ENCODE assay signal across 1 cellular context in the genomic region with DNA sequence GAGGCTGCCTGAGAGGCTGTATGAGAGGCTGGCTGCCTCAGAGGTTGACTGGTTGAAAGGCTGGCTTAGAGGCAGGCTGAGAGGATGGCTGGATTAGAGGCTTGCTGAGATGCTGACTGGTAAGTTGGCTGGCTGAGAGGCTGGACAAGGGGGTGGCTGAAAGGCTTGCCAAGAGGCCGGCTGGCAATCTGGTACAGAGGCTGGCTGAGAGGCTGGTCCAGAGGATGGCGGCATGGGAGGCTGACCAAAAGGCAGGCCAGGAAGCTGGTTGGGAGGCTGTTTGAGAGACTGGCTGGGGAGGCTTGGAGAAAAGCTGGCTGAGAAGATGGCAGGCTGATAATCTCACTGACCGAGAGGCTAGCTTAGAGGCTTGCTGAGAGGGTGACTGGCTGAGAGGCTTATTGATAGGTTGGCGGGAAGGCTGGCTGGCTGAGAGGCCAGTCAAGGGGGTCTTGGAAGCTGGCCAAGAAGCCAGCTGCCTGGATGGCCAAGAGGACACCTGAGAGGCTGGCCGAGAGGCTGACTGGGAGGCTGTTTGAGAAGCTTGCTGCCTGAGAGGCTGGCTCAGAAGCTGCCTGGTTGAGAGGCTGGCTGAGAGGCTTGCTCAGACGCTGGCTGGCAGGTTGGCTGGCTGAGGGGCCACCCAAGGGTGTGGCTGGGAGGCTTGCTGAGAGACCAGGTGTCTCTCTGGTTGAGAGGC.
A peak's percentile ranks its signal among the peaks of the same experiment; 100 is the strongest.
TF ChIP-seq lines count a peak whose summit lies in the region.

No MANE protein-coding gene starts in this region.

TF ChIP-seq in HepG2, 621 proteins besides CTCF, POLR2A, EP300 and RAD21 (continued from another document and continues in another):
- TF ChIP-seq ZNF761 (CRISPR knock-in tag; conservative IDR thresholded peaks at IDR 0.05): no peak
- TF ChIP-seq ZNF432 (CRISPR knock-in tag; IDR thresholded peaks at IDR 0.05; ENCODE audit: borderline replicate concordance): no peak
- TF ChIP-seq ZNF30 (CRISPR knock-in tag; IDR thresholded peaks at IDR 0.05): no peak
- TF ChIP-seq, protein P1, sequence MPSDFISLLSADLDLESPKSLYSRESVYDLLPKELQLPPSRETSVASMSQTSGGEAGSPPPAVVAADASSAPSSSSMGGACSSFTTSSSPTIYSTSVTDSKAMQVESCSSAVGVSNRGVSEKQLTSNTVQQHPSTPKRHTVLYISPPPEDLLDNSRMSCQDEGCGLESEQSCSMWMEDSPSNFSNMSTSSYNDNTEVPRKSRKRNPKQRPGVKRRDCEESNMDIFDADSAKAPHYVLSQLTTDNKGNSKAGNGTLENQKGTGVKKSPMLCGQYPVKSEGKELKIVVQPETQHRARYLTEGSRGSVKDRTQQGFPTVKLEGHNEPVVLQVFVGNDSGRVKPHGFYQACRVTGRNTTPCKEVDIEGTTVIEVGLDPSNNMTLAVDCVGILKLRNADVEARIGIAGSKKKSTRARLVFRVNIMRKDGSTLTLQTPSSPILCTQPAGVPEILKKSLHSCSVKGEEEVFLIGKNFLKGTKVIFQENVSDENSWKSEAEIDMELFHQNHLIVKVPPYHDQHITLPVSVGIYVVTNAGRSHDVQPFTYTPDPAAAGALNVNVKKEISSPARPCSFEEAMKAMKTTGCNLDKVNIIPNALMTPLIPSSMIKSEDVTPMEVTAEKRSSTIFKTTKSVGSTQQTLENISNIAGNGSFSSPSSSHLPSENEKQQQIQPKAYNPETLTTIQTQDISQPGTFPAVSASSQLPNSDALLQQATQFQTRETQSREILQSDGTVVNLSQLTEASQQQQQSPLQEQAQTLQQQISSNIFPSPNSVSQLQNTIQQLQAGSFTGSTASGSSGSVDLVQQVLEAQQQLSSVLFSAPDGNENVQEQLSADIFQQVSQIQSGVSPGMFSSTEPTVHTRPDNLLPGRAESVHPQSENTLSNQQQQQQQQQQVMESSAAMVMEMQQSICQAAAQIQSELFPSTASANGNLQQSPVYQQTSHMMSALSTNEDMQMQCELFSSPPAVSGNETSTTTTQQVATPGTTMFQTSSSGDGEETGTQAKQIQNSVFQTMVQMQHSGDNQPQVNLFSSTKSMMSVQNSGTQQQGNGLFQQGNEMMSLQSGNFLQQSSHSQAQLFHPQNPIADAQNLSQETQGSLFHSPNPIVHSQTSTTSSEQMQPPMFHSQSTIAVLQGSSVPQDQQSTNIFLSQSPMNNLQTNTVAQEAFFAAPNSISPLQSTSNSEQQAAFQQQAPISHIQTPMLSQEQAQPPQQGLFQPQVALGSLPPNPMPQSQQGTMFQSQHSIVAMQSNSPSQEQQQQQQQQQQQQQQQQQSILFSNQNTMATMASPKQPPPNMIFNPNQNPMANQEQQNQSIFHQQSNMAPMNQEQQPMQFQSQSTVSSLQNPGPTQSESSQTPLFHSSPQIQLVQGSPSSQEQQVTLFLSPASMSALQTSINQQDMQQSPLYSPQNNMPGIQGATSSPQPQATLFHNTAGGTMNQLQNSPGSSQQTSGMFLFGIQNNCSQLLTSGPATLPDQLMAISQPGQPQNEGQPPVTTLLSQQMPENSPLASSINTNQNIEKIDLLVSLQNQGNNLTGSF (CRISPR knock-in tag; IDR thresholded peaks at IDR 0.05): no peak
- TF ChIP-seq, protein P2, sequence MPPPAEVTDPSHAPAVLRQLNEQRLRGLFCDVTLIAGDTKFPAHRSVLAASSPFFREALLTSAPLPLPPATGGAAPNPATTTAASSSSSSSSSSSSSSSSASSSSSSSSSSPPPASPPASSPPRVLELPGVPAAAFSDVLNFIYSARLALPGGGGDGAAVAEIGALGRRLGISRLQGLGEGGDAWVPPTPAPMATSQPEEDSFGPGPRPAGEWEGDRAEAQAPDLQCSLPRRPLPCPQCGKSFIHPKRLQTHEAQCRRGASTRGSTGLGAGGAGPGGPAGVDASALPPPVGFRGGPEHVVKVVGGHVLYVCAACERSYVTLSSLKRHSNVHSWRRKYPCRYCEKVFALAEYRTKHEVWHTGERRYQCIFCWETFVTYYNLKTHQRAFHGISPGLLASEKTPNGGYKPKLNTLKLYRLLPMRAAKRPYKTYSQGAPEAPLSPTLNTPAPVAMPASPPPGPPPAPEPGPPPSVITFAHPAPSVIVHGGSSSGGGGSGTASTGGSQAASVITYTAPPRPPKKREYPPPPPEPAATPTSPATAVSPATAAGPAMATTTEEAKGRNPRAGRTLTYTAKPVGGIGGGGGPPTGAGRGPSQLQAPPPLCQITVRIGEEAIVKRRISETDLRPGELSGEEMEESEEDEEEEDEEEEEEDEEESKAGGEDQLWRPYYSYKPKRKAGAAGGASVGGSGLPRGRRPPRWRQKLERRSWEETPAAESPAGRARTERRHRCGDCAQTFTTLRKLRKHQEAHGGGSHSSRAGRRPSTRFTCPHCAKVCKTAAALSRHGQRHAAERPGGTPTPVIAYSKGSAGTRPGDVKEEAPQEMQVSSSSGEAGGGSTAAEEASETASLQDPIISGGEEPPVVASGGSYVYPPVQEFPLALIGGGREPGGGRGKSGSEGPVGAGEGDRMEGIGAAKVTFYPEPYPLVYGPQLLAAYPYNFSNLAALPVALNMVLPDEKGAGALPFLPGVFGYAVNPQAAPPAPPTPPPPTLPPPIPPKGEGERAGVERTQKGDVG (CRISPR knock-in tag; IDR thresholded peaks at IDR 0.05; ENCODE audit: borderline replicate concordance): no peak
- TF ChIP-seq, protein P3, sequence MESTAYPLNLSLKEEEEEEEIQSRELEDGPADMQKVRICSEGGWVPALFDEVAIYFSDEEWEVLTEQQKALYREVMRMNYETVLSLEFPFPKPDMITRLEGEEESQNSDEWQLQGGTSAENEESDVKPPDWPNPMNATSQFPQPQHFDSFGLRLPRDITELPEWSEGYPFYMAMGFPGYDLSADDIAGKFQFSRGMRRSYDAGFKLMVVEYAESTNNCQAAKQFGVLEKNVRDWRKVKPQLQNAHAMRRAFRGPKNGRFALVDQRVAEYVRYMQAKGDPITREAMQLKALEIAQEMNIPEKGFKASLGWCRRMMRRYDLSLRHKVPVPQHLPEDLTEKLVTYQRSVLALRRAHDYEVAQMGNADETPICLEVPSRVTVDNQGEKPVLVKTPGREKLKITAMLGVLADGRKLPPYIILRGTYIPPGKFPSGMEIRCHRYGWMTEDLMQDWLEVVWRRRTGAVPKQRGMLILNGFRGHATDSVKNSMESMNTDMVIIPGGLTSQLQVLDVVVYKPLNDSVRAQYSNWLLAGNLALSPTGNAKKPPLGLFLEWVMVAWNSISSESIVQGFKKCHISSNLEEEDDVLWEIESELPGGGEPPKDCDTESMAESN (CRISPR knock-in tag; conservative IDR thresholded peaks at IDR 0.05): no peak
- TF ChIP-seq SRSF9 (IDR thresholded peaks at IDR 0.05; ENCODE audit: borderline replicate concordance, insufficient read depth, low read depth, low read length, poor library complexity, severe bottlenecking): no peak
- TF ChIP-seq ZNF382 (CRISPR knock-in tag; IDR thresholded peaks at IDR 0.05; ENCODE audit: borderline replicate concordance): no peak
- no peak for TF ChIP-seq ATRX (CRISPR knock-in tag; IDR thresholded peaks at IDR 0.05; ENCODE audit: borderline replicate concordance)
- TF ChIP-seq ZNF331 (CRISPR knock-in tag; IDR thresholded peaks at IDR 0.05): peak; percentile 42; the same call in 1 of the 2 replicates
- TF ChIP-seq IRX3 (CRISPR knock-in tag; IDR thresholded peaks at IDR 0.05; ENCODE audit: borderline replicate concordance, low read depth): no peak
- TF ChIP-seq, protein P4, sequence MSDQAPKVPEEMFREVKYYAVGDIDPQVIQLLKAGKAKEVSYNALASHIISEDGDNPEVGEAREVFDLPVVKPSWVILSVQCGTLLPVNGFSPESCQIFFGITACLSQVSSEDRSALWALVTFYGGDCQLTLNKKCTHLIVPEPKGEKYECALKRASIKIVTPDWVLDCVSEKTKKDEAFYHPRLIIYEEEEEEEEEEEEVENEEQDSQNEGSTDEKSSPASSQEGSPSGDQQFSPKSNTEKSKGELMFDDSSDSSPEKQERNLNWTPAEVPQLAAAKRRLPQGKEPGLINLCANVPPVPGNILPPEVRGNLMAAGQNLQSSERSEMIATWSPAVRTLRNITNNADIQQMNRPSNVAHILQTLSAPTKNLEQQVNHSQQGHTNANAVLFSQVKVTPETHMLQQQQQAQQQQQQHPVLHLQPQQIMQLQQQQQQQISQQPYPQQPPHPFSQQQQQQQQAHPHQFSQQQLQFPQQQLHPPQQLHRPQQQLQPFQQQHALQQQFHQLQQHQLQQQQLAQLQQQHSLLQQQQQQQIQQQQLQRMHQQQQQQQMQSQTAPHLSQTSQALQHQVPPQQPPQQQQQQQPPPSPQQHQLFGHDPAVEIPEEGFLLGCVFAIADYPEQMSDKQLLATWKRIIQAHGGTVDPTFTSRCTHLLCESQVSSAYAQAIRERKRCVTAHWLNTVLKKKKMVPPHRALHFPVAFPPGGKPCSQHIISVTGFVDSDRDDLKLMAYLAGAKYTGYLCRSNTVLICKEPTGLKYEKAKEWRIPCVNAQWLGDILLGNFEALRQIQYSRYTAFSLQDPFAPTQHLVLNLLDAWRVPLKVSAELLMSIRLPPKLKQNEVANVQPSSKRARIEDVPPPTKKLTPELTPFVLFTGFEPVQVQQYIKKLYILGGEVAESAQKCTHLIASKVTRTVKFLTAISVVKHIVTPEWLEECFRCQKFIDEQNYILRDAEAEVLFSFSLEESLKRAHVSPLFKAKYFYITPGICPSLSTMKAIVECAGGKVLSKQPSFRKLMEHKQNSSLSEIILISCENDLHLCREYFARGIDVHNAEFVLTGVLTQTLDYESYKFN (CRISPR knock-in tag; conservative IDR thresholded peaks at IDR 0.05): peak; percentile 44; the same call in 1 of the 2 replicates
- TF ChIP-seq HNRNPK (IDR thresholded peaks at IDR 0.05; ENCODE audit: low read depth, low read length, poor library complexity, severe bottlenecking): no peak
- TF ChIP-seq CENPT (CRISPR knock-in tag; IDR thresholded peaks at IDR 0.05; ENCODE audit: low read depth): no peak
- 0 out of 2 replicates have a peak, but pooled peaks have one; percentile 82 for TF ChIP-seq ZSCAN20 (CRISPR knock-in tag; IDR thresholded peaks at IDR 0.05; ENCODE audit: borderline replicate concordance)
- no peak; the same call in 1 of the 2 replicates for TF ChIP-seq ZNF329 (CRISPR knock-in tag; IDR thresholded peaks at IDR 0.05; ENCODE audit: low read depth)
- 0 out of 2 replicates have a peak, but pooled peaks have one; percentile 4 for TF ChIP-seq SP2 (CRISPR knock-in tag; IDR thresholded peaks at IDR 0.05)
- no peak for TF ChIP-seq JUNB (CRISPR knock-in tag; IDR thresholded peaks at IDR 0.05; ENCODE audit: borderline replicate concordance)
- TF ChIP-seq, protein P5, sequence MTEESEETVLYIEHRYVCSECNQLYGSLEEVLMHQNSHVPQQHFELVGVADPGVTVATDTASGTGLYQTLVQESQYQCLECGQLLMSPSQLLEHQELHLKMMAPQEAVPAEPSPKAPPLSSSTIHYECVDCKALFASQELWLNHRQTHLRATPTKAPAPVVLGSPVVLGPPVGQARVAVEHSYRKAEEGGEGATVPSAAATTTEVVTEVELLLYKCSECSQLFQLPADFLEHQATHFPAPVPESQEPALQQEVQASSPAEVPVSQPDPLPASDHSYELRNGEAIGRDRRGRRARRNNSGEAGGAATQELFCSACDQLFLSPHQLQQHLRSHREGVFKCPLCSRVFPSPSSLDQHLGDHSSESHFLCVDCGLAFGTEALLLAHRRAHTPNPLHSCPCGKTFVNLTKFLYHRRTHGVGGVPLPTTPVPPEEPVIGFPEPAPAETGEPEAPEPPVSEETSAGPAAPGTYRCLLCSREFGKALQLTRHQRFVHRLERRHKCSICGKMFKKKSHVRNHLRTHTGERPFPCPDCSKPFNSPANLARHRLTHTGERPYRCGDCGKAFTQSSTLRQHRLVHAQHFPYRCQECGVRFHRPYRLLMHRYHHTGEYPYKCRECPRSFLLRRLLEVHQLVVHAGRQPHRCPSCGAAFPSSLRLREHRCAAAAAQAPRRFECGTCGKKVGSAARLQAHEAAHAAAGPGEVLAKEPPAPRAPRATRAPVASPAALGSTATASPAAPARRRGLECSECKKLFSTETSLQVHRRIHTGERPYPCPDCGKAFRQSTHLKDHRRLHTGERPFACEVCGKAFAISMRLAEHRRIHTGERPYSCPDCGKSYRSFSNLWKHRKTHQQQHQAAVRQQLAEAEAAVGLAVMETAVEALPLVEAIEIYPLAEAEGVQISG (CRISPR knock-in tag; IDR thresholded peaks at IDR 0.05): peak; percentile 40
- TF ChIP-seq ZNF605 (CRISPR knock-in tag; IDR thresholded peaks at IDR 0.05): no peak
- TF ChIP-seq TSC22D2 (CRISPR knock-in tag; IDR thresholded peaks at IDR 0.05; ENCODE audit: borderline replicate concordance): peak; percentile 13; the same call in 1 of the 2 replicates
- TF ChIP-seq ZNF816 (CRISPR knock-in tag; IDR thresholded peaks at IDR 0.05; ENCODE audit: borderline replicate concordance): no peak
- TF ChIP-seq, protein P6, sequence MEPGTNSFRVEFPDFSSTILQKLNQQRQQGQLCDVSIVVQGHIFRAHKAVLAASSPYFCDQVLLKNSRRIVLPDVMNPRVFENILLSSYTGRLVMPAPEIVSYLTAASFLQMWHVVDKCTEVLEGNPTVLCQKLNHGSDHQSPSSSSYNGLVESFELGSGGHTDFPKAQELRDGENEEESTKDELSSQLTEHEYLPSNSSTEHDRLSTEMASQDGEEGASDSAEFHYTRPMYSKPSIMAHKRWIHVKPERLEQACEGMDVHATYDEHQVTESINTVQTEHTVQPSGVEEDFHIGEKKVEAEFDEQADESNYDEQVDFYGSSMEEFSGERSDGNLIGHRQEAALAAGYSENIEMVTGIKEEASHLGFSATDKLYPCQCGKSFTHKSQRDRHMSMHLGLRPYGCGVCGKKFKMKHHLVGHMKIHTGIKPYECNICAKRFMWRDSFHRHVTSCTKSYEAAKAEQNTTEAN (CRISPR knock-in tag; conservative IDR thresholded peaks at IDR 0.05): no peak
- no peak for TF ChIP-seq TOPORS (CRISPR knock-in tag; IDR thresholded peaks at IDR 0.05)
- TF ChIP-seq ISL2 (CRISPR knock-in tag; IDR thresholded peaks at IDR 0.05): no peak
- TF ChIP-seq ZNF256 (CRISPR knock-in tag; conservative IDR thresholded peaks at IDR 0.05): no peak
- TF ChIP-seq, protein P7, sequence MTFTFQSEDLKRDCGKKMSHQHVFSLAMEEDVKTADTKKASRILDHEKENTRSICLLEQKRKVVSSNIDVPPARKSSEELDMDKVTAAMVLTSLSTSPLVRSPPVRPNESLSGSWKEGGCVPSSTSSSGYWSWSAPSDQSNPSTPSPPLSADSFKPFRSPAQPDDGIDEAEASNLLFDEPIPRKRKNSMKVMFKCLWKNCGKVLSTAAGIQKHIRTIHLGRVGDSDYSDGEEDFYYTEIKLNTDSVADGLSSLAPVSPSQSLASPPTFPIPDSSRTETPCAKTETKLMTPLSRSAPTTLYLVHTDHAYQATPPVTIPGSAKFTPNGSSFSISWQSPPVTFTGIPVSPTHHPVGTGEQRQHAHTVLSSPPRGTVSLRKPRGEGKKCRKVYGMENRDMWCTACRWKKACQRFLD (CRISPR knock-in tag; IDR thresholded peaks at IDR 0.05; ENCODE audit: borderline replicate concordance): no peak; the same call in 1 of the 2 replicates
- TF ChIP-seq ZNF441 (CRISPR knock-in tag; IDR thresholded peaks at IDR 0.05; ENCODE audit: borderline replicate concordance): no peak
- TF ChIP-seq ZNF788 (CRISPR knock-in tag; IDR thresholded peaks at IDR 0.05; ENCODE audit: borderline replicate concordance): no peak; the same call in 1 of the 2 replicates
- TF ChIP-seq SUZ12 (IDR thresholded peaks at IDR 0.05; ENCODE audit: low read depth, low read length): no peak
- no peak for TF ChIP-seq ZFP41 (CRISPR knock-in tag; IDR thresholded peaks at IDR 0.05; ENCODE audit: borderline replicate concordance)
- no peak for TF ChIP-seq ARID2 (CRISPR knock-in tag; IDR thresholded peaks at IDR 0.05; ENCODE audit: borderline replicate concordance)
- no peak; the same call in 1 of the 2 replicates for TF ChIP-seq NFIC (IDR thresholded peaks at IDR 0.05; ENCODE audit: low read length)
- no peak for TF ChIP-seq SP4 (CRISPR knock-in tag; IDR thresholded peaks at IDR 0.05)
- TF ChIP-seq SIN3B (IDR thresholded peaks at IDR 0.05; ENCODE audit: low read length): no peak
- TF ChIP-seq ZNF138 (CRISPR knock-in tag; IDR thresholded peaks at IDR 0.05; ENCODE audit: low read depth): no peak
- TF ChIP-seq KDM6A (CRISPR knock-in tag; IDR thresholded peaks at IDR 0.05; ENCODE audit: low read depth): no peak; the same call in 1 of the 2 replicates
